ENCODE assay signal across 28 cellular contexts in genomic region chr5:27996665-27997064, GRCh38.
"Had no signal": no experiment of that assay in that cellular context is flagged by ENCODE, and none has a peak within 500 bp of the region (broad histone marks: within the 10 kb centered on the region; RNA-seq: fewer than 3 reads in every experiment).

No MANE protein-coding gene starts in this region.

- H3K27me3 ChIP-seq: ascending aorta, breast epithelium, cardiac muscle cell, colonic mucosa had no signal

- DNase-seq: activated CD4-positive, alpha-beta memory T cell treated with anti-CD3 and anti-CD28 coated beads, Interleukin-2, amount 10 ng/mL, durations not matched to agents 7 days and 5 days; activated CD4-positive, alpha-beta T cell treated with anti-CD3 and anti-CD28 coated beads for 1 hour; activated CD4-positive, alpha-beta T cell treated with anti-CD3 and anti-CD28 coated beads for 4 hours; activated CD4-positive, alpha-beta T cell treated with anti-CD3 and anti-CD28 coated beads, Interleukin-2, amount 10 ng/mL, durations not matched to agents 7 days and 5 days; activated CD4-positive, alpha-beta T cell treated with anti-CD3 and anti-CD28 coated beads, Interleukin-2, amount 50 U/mL, for 4 hours; activated CD8-positive, alpha-beta memory T cell treated with anti-CD3 and anti-CD28 coated beads, Interleukin-2, amount 50 U/mL, for 48 hours; activated gamma-delta T cell; activated naive CD4-positive, alpha-beta T cell; activated naive CD4-positive, alpha-beta T cell treated with anti-CD3 and anti-CD28 coated beads, Interleukin-2, amount 10 ng/mL, durations not matched to agents 7 days and 5 days; activated naive CD8-positive, alpha-beta T cell treated with anti-CD3 and anti-CD28 coated beads, Interleukin-2, amount 10 ng/mL, durations not matched to agents 7 days and 5 days; activated T-cell treated with anti-CD3 and anti-CD28 coated beads for 4 hours; activated T-cell treated with anti-CD3 and anti-CD28 coated beads, Interleukin-2, amount 50 U/mL, for 24 hours; activated T-cell treated with anti-CD3 and anti-CD28 coated beads, Interleukin-2, amount 50 U/mL, for 72 hours; central memory CD4-positive, alpha-beta T cell; cerebellar nuclear complex; colonic mucosa; effector CD8-positive, alpha-beta T cell; foreskin fibroblast; head of caudate nucleus; T-helper 2 cell had no signal

- H3K27ac ChIP-seq: ascending aorta, breast epithelium, cardiac muscle cell, colonic mucosa, VCaP had no signal

- H3K9me3 ChIP-seq: ascending aorta, breast epithelium, colonic mucosa had no signal

- ATAC-seq: activated naive CD4-positive, alpha-beta T cell treated with anti-CD3 and anti-CD28 coated beads, Interleukin-2, amount 50 U/mL, for 72 hours; activated T-cell treated with anti-CD3 and anti-CD28 coated beads, Interleukin-2, amount 50 U/mL, for 72 hours; esophagus mucosa; WTC11 had no signal

- FAIRE-seq: frontal cortex had no signal

- H3K4me1 ChIP-seq: ascending aorta, breast epithelium, colonic mucosa had no signal

- H3K4me3 ChIP-seq: ascending aorta, breast epithelium, cardiac muscle cell, colonic mucosa had no signal

- H3K36me3 ChIP-seq: ascending aorta, breast epithelium, cardiac muscle cell, colonic mucosa had no signal
